In genomic region chr10:97865488-97865887, GRCh38 we compare ENCODE assay signal across 27 cellular contexts.
"Had no signal": no experiment of that assay in that cellular context is flagged by ENCODE, and none has a peak within 500 bp of the region (broad histone marks: within the 10 kb centered on the region; RNA-seq: fewer than 3 reads in every experiment).

No MANE protein-coding gene starts in this region.

- FAIRE-seq: TTC549 had no signal

- H3K27me3 Mint-ChIP-seq: activated naive CD8-positive, alpha-beta T cell; activated T-helper 17 cell treated with anti-CD3 and anti-CD28 coated beads, Interleukin-2, amount 50 U/mL, for 72 hours; T-cell had no signal

- H3K36me3 Mint-ChIP-seq: activated naive CD8-positive, alpha-beta T cell had no signal

- H3K9me3 Mint-ChIP-seq: activated B cell treated with CpG ODN at 0.5 μM for 24 hours; activated CD4-positive, alpha-beta memory T cell treated with anti-CD3 and anti-CD28 coated beads, Interleukin-2, amount 10 ng/mL, durations not matched to agents 7 days and 5 days; activated naive CD4-positive, alpha-beta T cell treated with anti-CD3 and anti-CD28 coated beads for 36 hours; activated T-helper 17 cell treated with anti-CD3 and anti-CD28 coated beads, Interleukin-2, amount 50 U/mL, for 72 hours; T-cell had no signal

- ATAC-seq: activated T-helper 17 cell treated with anti-CD3 and anti-CD28 coated beads, Interleukin-2, amount 50 U/mL, for 72 hours; Panc1; T-cell had no signal

- H3K4me3 Mint-ChIP-seq: activated B cell treated with CpG ODN at 0.5 μM for 24 hours; activated CD4-positive, alpha-beta memory T cell treated with anti-CD3 and anti-CD28 coated beads, Interleukin-2, amount 10 ng/mL, durations not matched to agents 7 days and 5 days; activated naive CD4-positive, alpha-beta T cell treated with anti-CD3 and anti-CD28 coated beads for 36 hours; activated naive CD8-positive, alpha-beta T cell; activated T-helper 17 cell treated with anti-CD3 and anti-CD28 coated beads, Interleukin-2, amount 50 U/mL, for 72 hours; T-cell had no signal

- DNase-seq: activated B cell treated with CpG ODN at 0.5 μM for 24 hours; activated CD4-positive, alpha-beta memory T cell treated with anti-CD3 and anti-CD28 coated beads, Interleukin-2, amount 10 ng/mL, durations not matched to agents 7 days and 5 days; activated CD4-positive, alpha-beta T cell treated with anti-CD3 and anti-CD28 coated beads for 1 hour; activated CD4-positive, alpha-beta T cell treated with anti-CD3 and anti-CD28 coated beads, Interleukin-2, amount 50 U/mL, for 1 hour; activated gamma-delta T cell; activated naive CD4-positive, alpha-beta T cell treated with anti-CD3 and anti-CD28 coated beads for 36 hours; activated T-cell treated with anti-CD3 and anti-CD28 coated beads for 4 hours; activated T-cell treated with anti-CD3 and anti-CD28 coated beads, Interleukin-2, amount 50 U/mL, for 48 hours; brain microvascular endothelial cell; MG63; NCI-H1105; NCI-H1436; NCI-H1694 treated with DMSO at 0.1 percent for 48 hours; NCI-H2029 treated with DMSO at 0.1 percent for 48 hours; NCI-H345; NCI-H510A; NCI-H69; NK-92 treated with Interleukin-12 subunit alpha and Interleukin-12 subunit beta, amount 100 ng/mL, for 24 hours; OCI-M1; SHP77; T-cell; T-helper 2 cell; T1000 had no signal

- H3K27ac Mint-ChIP-seq: activated B cell treated with CpG ODN at 0.5 μM for 24 hours; activated CD4-positive, alpha-beta memory T cell treated with anti-CD3 and anti-CD28 coated beads, Interleukin-2, amount 10 ng/mL, durations not matched to agents 7 days and 5 days; activated naive CD4-positive, alpha-beta T cell treated with anti-CD3 and anti-CD28 coated beads for 36 hours; activated naive CD8-positive, alpha-beta T cell had no signal
